Comparison of ENCODE assay signal across 24 cellular contexts in genomic region chr4:173189117-173189693, GRCh38. TPM values are rescaled to one million over a fixed set of nuclear protein-coding genes. Genes with fewer than 3 reads are reported as not detected.
DNase-seq lines count a peak whose midpoint lies in the region; ATAC-seq and TF ChIP-seq lines count a peak whose summit lies in the region.
"Had no signal": no experiment of that assay in that cellular context is flagged by ENCODE, and none has a peak within 500 bp of the region (broad histone marks: within the 10 kb centered on the region; RNA-seq: fewer than 3 reads in every experiment).

No MANE protein-coding gene starts in this region.

- no peaks in the 10 kb centered on the region for H3K27me3 ChIP-seq in SK-N-SH (ENCODE audit: insufficient read depth)
- no peaks in the 10 kb centered on the region for H3K27me3 ChIP-seq in prostate gland (replicated peaks; ENCODE audit: insufficient read depth)
- H3K27me3 ChIP-seq: gastrocnemius medialis, hepatocyte, transverse colon had no signal

- H3K4me3 ChIP-seq in SK-N-SH (ENCODE audit: low read depth in 2 of 2, low read length in 1 of 2) = no peak overlapping the region
- no peak overlapping the region for H3K4me3 ChIP-seq in cardiac fibroblast (replicated peaks in 1 of 2; ENCODE audit: low read depth in 2 of 2, low read length in 2 of 2)
- H3K4me3 ChIP-seq in prostate gland = no peak overlapping the region
- H3K4me3 ChIP-seq: gastrocnemius medialis, hepatocyte, transverse colon had no signal

- no peak overlapping the region for H3K4me2 ChIP-seq in SK-N-SH
- H3K4me2 ChIP-seq: hepatocyte had no signal

- no peaks in the 10 kb centered on the region for H3K9me3 ChIP-seq in SK-N-SH
- H3K9me3 ChIP-seq in prostate gland = no peaks in the 10 kb centered on the region
- H3K9me3 ChIP-seq: gastrocnemius medialis, transverse colon had no signal

- no peaks in the 10 kb centered on the region for H3K27me3 Mint-ChIP-seq in activated CD8-positive, alpha-beta T cell treated with anti-CD3 and anti-CD28 coated beads, Interleukin-2, amount 10 ng/mL, durations not matched to agents 7 days and 5 days (ENCODE audit: low read depth)
- H3K27me3 Mint-ChIP-seq: activated CD8-positive, alpha-beta T cell treated with anti-CD3 and anti-CD28 coated beads for 36 hours; CD8-positive, alpha-beta memory T cell had no signal

- no peaks in the 10 kb centered on the region for H3K36me3 Mint-ChIP-seq in activated CD8-positive, alpha-beta T cell treated with anti-CD3 and anti-CD28 coated beads, Interleukin-2, amount 10 ng/mL, durations not matched to agents 7 days and 5 days (ENCODE audit: low read depth)
- H3K36me3 Mint-ChIP-seq: CD8-positive, alpha-beta memory T cell; natural killer cell had no signal

- H3K4me1 Mint-ChIP-seq in activated CD8-positive, alpha-beta T cell treated with anti-CD3 and anti-CD28 coated beads, Interleukin-2, amount 10 ng/mL, durations not matched to agents 7 days and 5 days (ENCODE audit: low read depth) = peaks cover 20% of the 10 kb centered on the region

- intact Hi-C loops in prostate gland (cut with DNase I) = no loop called here

- 69% methylated on average over 4 of the region's 4 CpGs for WGBS in SK-N-SH (ENCODE audit: low lambda C conversion rate)
- 93% methylated on average over 4 of the region's 4 CpGs for WGBS in prostate gland

- H3K4me3 Mint-ChIP-seq in activated CD8-positive, alpha-beta T cell treated with anti-CD3 and anti-CD28 coated beads, Interleukin-2, amount 10 ng/mL, durations not matched to agents 7 days and 5 days = no peak overlapping the region
- H3K4me3 Mint-ChIP-seq: activated CD8-positive, alpha-beta T cell treated with anti-CD3 and anti-CD28 coated beads for 36 hours; activated naive CD4-positive, alpha-beta T cell treated with anti-CD3 and anti-CD28 coated beads for 36 hours; CD8-positive, alpha-beta memory T cell; natural killer cell had no signal

- no peak overlapping the region for H3K9ac ChIP-seq in SK-N-SH

- POLR2A ChIA-PET in SK-N-SH (lab: Yijun Ruan, JAX) = no interaction called here
- POLR2A ChIA-PET in activated CD8-positive, alpha-beta T cell treated with anti-CD3 and anti-CD28 coated beads, Interleukin-2, amount 10 ng/mL, durations not matched to agents 7 days and 5 days (lab: Charles Lee) = no interaction called here

- no peaks in the 10 kb centered on the region; the same call in 1 of the 2 replicates for H3K9me2 ChIP-seq in SK-N-SH

- H3K36me3 ChIP-seq in SK-N-SH (replicated peaks in 1 of 2; ENCODE audit: control insufficient read depth in 1 of 2, insufficient read depth in 2 of 2, low read length in 1 of 2) = no peaks in the 10 kb centered on the region
- no peaks in the 10 kb centered on the region for H3K36me3 ChIP-seq in prostate gland
- H3K36me3 ChIP-seq: gastrocnemius medialis, transverse colon had no signal

- peaks cover 0 to 28% of the 10 kb centered on the region in 2 experiments; a peak in 2 of 4 replicates for H3K4me1 ChIP-seq in SK-N-SH (ENCODE audit: control insufficient read depth in 1 of 2, insufficient read depth in 2 of 2, low read depth in 1 of 2, low read length in 1 of 2)
- no peaks in the 10 kb centered on the region for H3K4me1 ChIP-seq in prostate gland (replicated peaks)
- H3K4me1 ChIP-seq: gastrocnemius medialis had no signal

- H3F3A ChIP-seq in SK-N-SH (replicated peaks; ENCODE audit: insufficient read depth) = peaks cover 15% of the 10 kb centered on the region

- CTCF ChIA-PET in SK-N-SH (lab: Yijun Ruan, JAX) = no interaction called here
- CTCF ChIA-PET in activated CD8-positive, alpha-beta T cell treated with anti-CD3 and anti-CD28 coated beads, Interleukin-2, amount 10 ng/mL, durations not matched to agents 7 days and 5 days (lab: Charles Lee) = no interaction called here

- H2AFZ ChIP-seq in SK-N-SH (ENCODE audit: low read depth) = no peak overlapping the region
- H2AFZ ChIP-seq: hepatocyte had no signal

- no peaks in the 10 kb centered on the region for H3K9me3 Mint-ChIP-seq in activated CD8-positive, alpha-beta T cell treated with anti-CD3 and anti-CD28 coated beads, Interleukin-2, amount 10 ng/mL, durations not matched to agents 7 days and 5 days (ENCODE audit: insufficient read depth)
- H3K9me3 Mint-ChIP-seq: activated CD8-positive, alpha-beta T cell treated with anti-CD3 and anti-CD28 coated beads for 36 hours; activated naive CD4-positive, alpha-beta T cell treated with anti-CD3 and anti-CD28 coated beads for 36 hours; CD8-positive, alpha-beta memory T cell; natural killer cell had no signal

- TF ChIP-seq POLR2A in prostate gland (IDR thresholded peaks at IDR 0.05) = no peak

- H3K27ac ChIP-seq in SK-N-SH (ENCODE audit: low read depth in 2 of 2, low read length in 1 of 2) = no peak overlapping the region
- no peak overlapping the region for H3K27ac ChIP-seq in prostate gland
- H3K27ac ChIP-seq: epithelial cell of prostate, gastrocnemius medialis, hepatocyte had no signal

- ATAC-seq in GM18502 (IDR thresholded peaks at IDR 0.05; ENCODE audit: poor library complexity, unreplicated experiment) (no peak), HG03469 (IDR thresholded peaks at IDR 0.05; ENCODE audit: unreplicated experiment) (no peak)
- no peak for ATAC-seq in activated CD8-positive, alpha-beta T cell treated with anti-CD3 and anti-CD28 coated beads, Interleukin-2, amount 10 ng/mL, durations not matched to agents 7 days and 5 days
- ATAC-seq: activated CD4-positive, CD25-positive, alpha-beta regulatory T cell treated with anti-CD3 and anti-CD28 coated beads, Interleukin-2, amount 50 U/mL, for 24 hours; activated CD8-positive, alpha-beta T cell treated with anti-CD3 and anti-CD28 coated beads for 36 hours; gastrocnemius medialis; HCT116; natural killer cell had no signal

- H3K27ac Mint-ChIP-seq in activated CD8-positive, alpha-beta T cell treated with anti-CD3 and anti-CD28 coated beads, Interleukin-2, amount 10 ng/mL, durations not matched to agents 7 days and 5 days = no peak overlapping the region
- H3K27ac Mint-ChIP-seq: activated CD8-positive, alpha-beta T cell treated with anti-CD3 and anti-CD28 coated beads for 36 hours; activated naive CD4-positive, alpha-beta T cell treated with anti-CD3 and anti-CD28 coated beads for 36 hours; natural killer cell had no signal

- TF ChIP-seq EP300 in SK-N-SH (IDR thresholded peaks at IDR 0.05; ENCODE audit: borderline replicate concordance in 1 of 2, low read depth in 1 of 2, low read length in 1 of 2) = no peak

- TF ChIP-seq RAD21 in SK-N-SH (IDR thresholded peaks at IDR 0.05; ENCODE audit: low read length) = no peak

- peak; percentile 58 for DNase-seq in EL
- no peak for DNase-seq in SK-N-SH
- DNase-seq in cardiac fibroblast (ENCODE audit: low read depth in 2 of 2) = peak; percentile 26 to 69
- peak; percentile 15 for DNase-seq in myocyte (ENCODE audit: low read depth)
- DNase-seq in prostate gland (ENCODE audit: low spot score) = no peak
- no peak for DNase-seq in activated CD8-positive, alpha-beta T cell treated with anti-CD3 and anti-CD28 coated beads, Interleukin-2, amount 10 ng/mL, durations not matched to agents 7 days and 5 days
- DNase-seq: activated CD8-positive, alpha-beta T cell treated with anti-CD3 and anti-CD28 coated beads for 36 hours; activated naive CD4-positive, alpha-beta T cell treated with anti-CD3 and anti-CD28 coated beads for 36 hours; CD8-positive, alpha-beta memory T cell; gastrocnemius medialis; midbrain; natural killer cell; NCI-H1417 treated with DMSO at 0.1 percent for 48 hours; NCI-H446 treated with DMSO at 0.1 percent for 48 hours; SHP77; small intestine; stimulated activated CD4-positive, alpha-beta T cell treated with anti-CD3 and anti-CD28 coated beads, Interleukin-1b, Interleukin-23, amount 100 ng/mL, for 48 hours; transverse colon had no signal

- H4K20me1 ChIP-seq in SK-N-SH (ENCODE audit: insufficient read depth) = no peaks in the 10 kb centered on the region

- TF ChIP-seq CTCF in SK-N-SH (IDR thresholded peaks at IDR 0.05) = no peak
- TF ChIP-seq CTCF in cardiac fibroblast (IDR thresholded peaks at IDR 0.05; ENCODE audit: low read depth, low read length) = no peak
- no peak for TF ChIP-seq CTCF in prostate gland (IDR thresholded peaks at IDR 0.05)

- H3K79me2 ChIP-seq in SK-N-SH (ENCODE audit: insufficient read depth) = peaks cover 48% of the 10 kb centered on the region

TF ChIP-seq in SK-N-SH, 30 proteins besides CTCF, POLR2A, EP300 and RAD21:
- peak; percentile 24; the same call in 1 of the 2 replicates for TF ChIP-seq FOSL2 (IDR thresholded peaks at IDR 0.05; ENCODE audit: borderline replicate concordance, low read depth)
- TF ChIP-seq TAF1 (IDR thresholded peaks at IDR 0.05; ENCODE audit: borderline replicate concordance, low read depth, low read length) = no peak
- peak; percentile 29; the same call in 1 of the 2 replicates for TF ChIP-seq JUND (IDR thresholded peaks at IDR 0.05)
- peak; percentile 41; the same call in 1 of the 2 replicates for TF ChIP-seq TCF12 (IDR thresholded peaks at IDR 0.05)
- TF ChIP-seq SMC3 (IDR thresholded peaks at IDR 0.05; ENCODE audit: low read depth, low read length) = no peak

RNA-seq across cellular contexts. Expression of gene GALNT7, which starts 20.6 kb away (rescaled TPM):
- polyA plus RNA-seq in SK-N-SH (2012; rRNA removed) = 14.8 and 20.0 TPM in 2 replicates
- 22.1 and 24.6 TPM in 2 replicates for polyA plus RNA-seq in SK-N-SH (2012; cell fraction: cytosol; rRNA removed)
- polyA plus RNA-seq in SK-N-SH (2012; cell fraction: nucleus; rRNA removed) = 9.7 and 28.0 TPM in 2 replicates
- 71.6 and 84.1 TPM in 2 replicates for total RNA-seq in myocyte
- polyA plus RNA-seq in myocyte (2012) = 21.4 TPM
- total RNA-seq in prostate gland = 100 to 1,000 TPM in 1 of 2 donors, 10 to 100 TPM in 1; 45.5 to 109 TPM
- total RNA-seq in activated CD8-positive, alpha-beta T cell treated with anti-CD3 and anti-CD28 coated beads, Interleukin-2, amount 10 ng/mL, durations not matched to agents 7 days and 5 days = 10 to 100 TPM; 16.2 to 16.7 TPM

Comparison
In these comparisons a context has a peak if more than half of its experiments do, and no peak if none do; other contexts are left out.
1. DNase-seq: peak in EL (single experiment), cardiac fibroblast (2 of 2) and myocyte (single experiment); none in SK-N-SH (single experiment), prostate gland (single experiment) and activated CD8-positive, alpha-beta T cell treated with anti-CD3 and anti-CD28 coated beads, Interleukin-2, amount 10 ng/mL, durations not matched to agents 7 days and 5 days (single experiment).